1 cellular context compared by ENCODE assay signal in the genomic region with DNA sequence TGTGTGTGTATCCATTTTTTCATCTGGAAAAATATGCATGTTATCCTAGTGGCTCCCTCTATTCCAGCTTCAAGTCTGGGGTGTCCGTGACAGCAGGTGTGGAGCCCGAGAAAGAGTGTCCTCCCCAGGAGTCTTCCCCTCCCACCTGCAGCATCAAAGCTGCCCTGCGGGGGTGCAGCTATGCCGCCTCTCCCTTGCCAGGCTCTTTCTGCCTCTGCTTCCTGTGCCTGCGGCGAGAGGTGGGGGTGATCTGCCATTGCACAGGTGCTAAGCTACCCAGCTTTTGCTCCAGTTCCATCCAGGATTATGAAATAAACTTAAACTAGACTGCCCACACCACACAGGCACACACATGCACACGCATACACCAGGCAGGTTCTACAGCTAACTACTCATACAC.
TF ChIP-seq lines count a peak whose summit lies in the region.

No MANE protein-coding gene starts in this region.

TF ChIP-seq in H1, 55 proteins besides CTCF, POLR2A, EP300 and RAD21:
- TF ChIP-seq RNF2 (IDR thresholded peaks at IDR 0.05; ENCODE audit: borderline replicate concordance, low read depth, low read length, missing control alignments, poor library complexity, severe bottlenecking) (no peak), ZNF274 (IDR thresholded peaks at IDR 0.05; ENCODE audit: borderline replicate concordance, extremely low read depth, low read length) (no peak), SP4 (IDR thresholded peaks at IDR 0.05; ENCODE audit: low read length) (no peak), CEBPB (IDR thresholded peaks at IDR 0.05; ENCODE audit: low read depth, low read length) (no peak), JUND (IDR thresholded peaks at IDR 0.05; ENCODE audit: low read length) (no peak), BACH1 (IDR thresholded peaks at IDR 0.05; ENCODE audit: low read length) (no peak), MAFK (IDR thresholded peaks at IDR 0.05; ENCODE audit: low read depth, low read length) (no peak), GABPA (IDR thresholded peaks at IDR 0.05; ENCODE audit: borderline replicate concordance, insufficient read depth, low read length) (no peak), SIRT6 (IDR thresholded peaks at IDR 0.05; ENCODE audit: low read length) (no peak), SIX5 (IDR thresholded peaks at IDR 0.05; ENCODE audit: low read depth, low read length) (no peak), TAF7 (optimal IDR thresholded peaks at IDR 0.05; ENCODE audit: borderline replicate concordance, low read depth, low read length) (no peak), SAP30 (IDR thresholded peaks at IDR 0.05; ENCODE audit: insufficient read depth, insufficient replicate concordance, low read length) (no peak)
- TF ChIP-seq, protein P1, sequence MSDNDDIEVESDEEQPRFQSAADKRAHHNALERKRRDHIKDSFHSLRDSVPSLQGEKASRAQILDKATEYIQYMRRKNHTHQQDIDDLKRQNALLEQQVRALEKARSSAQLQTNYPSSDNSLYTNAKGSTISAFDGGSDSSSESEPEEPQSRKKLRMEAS (IDR thresholded peaks at IDR 0.05), result no peak
- TF ChIP-seq, protein P2, sequence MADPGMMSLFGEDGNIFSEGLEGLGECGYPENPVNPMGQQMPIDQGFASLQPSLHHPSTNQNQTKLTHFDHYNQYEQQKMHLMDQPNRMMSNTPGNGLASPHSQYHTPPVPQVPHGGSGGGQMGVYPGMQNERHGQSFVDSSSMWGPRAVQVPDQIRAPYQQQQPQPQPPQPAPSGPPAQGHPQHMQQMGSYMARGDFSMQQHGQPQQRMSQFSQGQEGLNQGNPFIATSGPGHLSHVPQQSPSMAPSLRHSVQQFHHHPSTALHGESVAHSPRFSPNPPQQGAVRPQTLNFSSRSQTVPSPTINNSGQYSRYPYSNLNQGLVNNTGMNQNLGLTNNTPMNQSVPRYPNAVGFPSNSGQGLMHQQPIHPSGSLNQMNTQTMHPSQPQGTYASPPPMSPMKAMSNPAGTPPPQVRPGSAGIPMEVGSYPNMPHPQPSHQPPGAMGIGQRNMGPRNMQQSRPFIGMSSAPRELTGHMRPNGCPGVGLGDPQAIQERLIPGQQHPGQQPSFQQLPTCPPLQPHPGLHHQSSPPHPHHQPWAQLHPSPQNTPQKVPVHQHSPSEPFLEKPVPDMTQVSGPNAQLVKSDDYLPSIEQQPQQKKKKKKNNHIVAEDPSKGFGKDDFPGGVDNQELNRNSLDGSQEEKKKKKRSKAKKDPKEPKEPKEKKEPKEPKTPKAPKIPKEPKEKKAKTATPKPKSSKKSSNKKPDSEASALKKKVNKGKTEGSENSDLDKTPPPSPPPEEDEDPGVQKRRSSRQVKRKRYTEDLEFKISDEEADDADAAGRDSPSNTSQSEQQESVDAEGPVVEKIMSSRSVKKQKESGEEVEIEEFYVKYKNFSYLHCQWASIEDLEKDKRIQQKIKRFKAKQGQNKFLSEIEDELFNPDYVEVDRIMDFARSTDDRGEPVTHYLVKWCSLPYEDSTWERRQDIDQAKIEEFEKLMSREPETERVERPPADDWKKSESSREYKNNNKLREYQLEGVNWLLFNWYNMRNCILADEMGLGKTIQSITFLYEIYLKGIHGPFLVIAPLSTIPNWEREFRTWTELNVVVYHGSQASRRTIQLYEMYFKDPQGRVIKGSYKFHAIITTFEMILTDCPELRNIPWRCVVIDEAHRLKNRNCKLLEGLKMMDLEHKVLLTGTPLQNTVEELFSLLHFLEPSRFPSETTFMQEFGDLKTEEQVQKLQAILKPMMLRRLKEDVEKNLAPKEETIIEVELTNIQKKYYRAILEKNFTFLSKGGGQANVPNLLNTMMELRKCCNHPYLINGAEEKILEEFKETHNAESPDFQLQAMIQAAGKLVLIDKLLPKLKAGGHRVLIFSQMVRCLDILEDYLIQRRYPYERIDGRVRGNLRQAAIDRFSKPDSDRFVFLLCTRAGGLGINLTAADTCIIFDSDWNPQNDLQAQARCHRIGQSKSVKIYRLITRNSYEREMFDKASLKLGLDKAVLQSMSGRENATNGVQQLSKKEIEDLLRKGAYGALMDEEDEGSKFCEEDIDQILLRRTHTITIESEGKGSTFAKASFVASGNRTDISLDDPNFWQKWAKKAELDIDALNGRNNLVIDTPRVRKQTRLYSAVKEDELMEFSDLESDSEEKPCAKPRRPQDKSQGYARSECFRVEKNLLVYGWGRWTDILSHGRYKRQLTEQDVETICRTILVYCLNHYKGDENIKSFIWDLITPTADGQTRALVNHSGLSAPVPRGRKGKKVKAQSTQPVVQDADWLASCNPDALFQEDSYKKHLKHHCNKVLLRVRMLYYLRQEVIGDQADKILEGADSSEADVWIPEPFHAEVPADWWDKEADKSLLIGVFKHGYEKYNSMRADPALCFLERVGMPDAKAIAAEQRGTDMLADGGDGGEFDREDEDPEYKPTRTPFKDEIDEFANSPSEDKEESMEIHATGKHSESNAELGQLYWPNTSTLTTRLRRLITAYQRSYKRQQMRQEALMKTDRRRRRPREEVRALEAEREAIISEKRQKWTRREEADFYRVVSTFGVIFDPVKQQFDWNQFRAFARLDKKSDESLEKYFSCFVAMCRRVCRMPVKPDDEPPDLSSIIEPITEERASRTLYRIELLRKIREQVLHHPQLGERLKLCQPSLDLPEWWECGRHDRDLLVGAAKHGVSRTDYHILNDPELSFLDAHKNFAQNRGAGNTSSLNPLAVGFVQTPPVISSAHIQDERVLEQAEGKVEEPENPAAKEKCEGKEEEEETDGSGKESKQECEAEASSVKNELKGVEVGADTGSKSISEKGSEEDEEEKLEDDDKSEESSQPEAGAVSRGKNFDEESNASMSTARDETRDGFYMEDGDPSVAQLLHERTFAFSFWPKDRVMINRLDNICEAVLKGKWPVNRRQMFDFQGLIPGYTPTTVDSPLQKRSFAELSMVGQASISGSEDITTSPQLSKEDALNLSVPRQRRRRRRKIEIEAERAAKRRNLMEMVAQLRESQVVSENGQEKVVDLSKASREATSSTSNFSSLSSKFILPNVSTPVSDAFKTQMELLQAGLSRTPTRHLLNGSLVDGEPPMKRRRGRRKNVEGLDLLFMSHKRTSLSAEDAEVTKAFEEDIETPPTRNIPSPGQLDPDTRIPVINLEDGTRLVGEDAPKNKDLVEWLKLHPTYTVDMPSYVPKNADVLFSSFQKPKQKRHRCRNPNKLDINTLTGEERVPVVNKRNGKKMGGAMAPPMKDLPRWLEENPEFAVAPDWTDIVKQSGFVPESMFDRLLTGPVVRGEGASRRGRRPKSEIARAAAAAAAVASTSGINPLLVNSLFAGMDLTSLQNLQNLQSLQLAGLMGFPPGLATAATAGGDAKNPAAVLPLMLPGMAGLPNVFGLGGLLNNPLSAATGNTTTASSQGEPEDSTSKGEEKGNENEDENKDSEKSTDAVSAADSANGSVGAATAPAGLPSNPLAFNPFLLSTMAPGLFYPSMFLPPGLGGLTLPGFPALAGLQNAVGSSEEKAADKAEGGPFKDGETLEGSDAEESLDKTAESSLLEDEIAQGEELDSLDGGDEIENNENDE (IDR thresholded peaks at IDR 0.05; ENCODE audit: insufficient replicate concordance, low read length), result no peak
